Comparison of ENCODE assay signal across 22 cellular contexts in the genomic region with DNA sequence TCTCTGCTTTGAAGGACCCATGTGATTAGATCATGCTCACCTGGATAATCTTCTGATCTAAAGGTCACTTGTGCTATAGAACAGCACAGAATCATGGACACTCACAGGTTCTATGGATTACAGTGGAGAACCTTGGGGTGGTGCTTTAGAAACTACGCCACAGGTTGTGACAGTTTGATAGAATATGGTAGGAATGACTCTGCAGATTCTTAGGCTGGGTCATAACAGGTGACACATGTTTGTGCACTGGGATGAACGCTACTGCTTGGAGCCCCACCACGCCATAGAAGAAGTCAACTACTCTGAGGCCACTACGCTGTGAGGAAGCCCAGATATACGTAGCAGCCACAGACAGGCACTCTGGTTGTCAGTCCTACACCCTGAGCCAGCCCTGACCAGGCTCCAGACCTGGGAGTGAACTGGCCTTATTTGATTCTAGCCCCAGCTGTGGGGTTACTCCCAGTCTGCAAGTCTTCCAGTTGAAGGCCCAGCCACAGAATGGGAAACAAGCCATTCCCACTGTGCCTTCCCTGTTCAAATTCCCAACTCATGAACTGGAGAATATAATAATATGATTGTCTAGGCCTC.
"Had no signal": no experiment of that assay in that cellular context is flagged by ENCODE, and none has a peak within 500 bp of the region (broad histone marks: within the 10 kb centered on the region; RNA-seq: fewer than 3 reads in every experiment).

No MANE protein-coding gene starts in this region.

- DNase-seq: IMR-90, Kasumi-1, MM.1S, NCI-H1092, NCI-H1105 treated with DMSO at 0.1 percent for 48 hours, NCI-H1417 treated with DMSO at 0.1 percent for 48 hours, NCI-H146, NCI-H1694 treated with DMSO at 0.1 percent for 48 hours, NCI-H2029, NCI-H2081 treated with DMSO at 0.1 percent for 48 hours, NCI-H2171, NCI-H226, NCI-H446, NCI-H510A, NCI-H524 treated with DMSO at 0.1 percent for 48 hours, NCI-H69, PC-3, SHP77, SK-N-SH had no signal

- H3K27ac ChIP-seq: KMS-11, RWPE1 had no signal

- ATAC-seq: Panc1, PC-3 had no signal

- H3K4me2 ChIP-seq: KMS-11, SK-N-SH had no signal

- H3K9ac ChIP-seq: KMS-11, SK-N-SH had no signal

- H3K9me3 ChIP-seq: SK-N-SH had no signal
